ENCODE assay signal across 8 cellular contexts in genomic region chr17:49787932-49788442, GRCh38. TPM values are rescaled to one million over a fixed set of nuclear protein-coding genes. Genes with fewer than 3 reads are reported as not detected.
A peak's percentile ranks its signal among the peaks of the same experiment; 100 is the strongest.
DNase-seq lines count a peak whose midpoint lies in the region; ATAC-seq and TF ChIP-seq lines count a peak whose summit lies in the region.

No MANE protein-coding gene starts in this region.

- DNase-seq in PC-3 (no peak), mammary epithelial cell (no peak), mucosa of descending colon (peak in 1 of 3 donors; percentile 38), COR-L47 (lab: John Stamatoyannopoulos, UW) (no peak)
- no peak for DNase-seq in stimulated activated CD4-positive, alpha-beta T cell treated with anti-CD3 and anti-CD28 coated beads, Interleukin-12 subunit alpha, Interleukin-12 subunit beta, amount 100 ng/mL, for 4 hours

- H2AFZ ChIP-seq in PC-3 (ENCODE audit: low read length) (peak overlapping the region; percentile 91), mammary epithelial cell (ENCODE audit: low read depth, low read length) (peak overlapping the region; percentile 95)

- TF ChIP-seq CTCF in PC-3 (conservative IDR thresholded peaks at IDR 0.05; ENCODE audit: low read depth, low read length) (no peak), mammary epithelial cell (conservative IDR thresholded peaks at IDR 0.05 in 1 of 2, IDR thresholded peaks at IDR 0.05 in 1 of 2; ENCODE audit: extremely low read depth in 1 of 2, insufficient read depth in 1 of 2, low read depth in 1 of 2, low read length in 2 of 2) (no peak), mucosa of descending colon (IDR thresholded peaks at IDR 0.05) (no peak)

- H3K27me3 ChIP-seq in PC-3 (ENCODE audit: low read length) (no peaks in the 10 kb centered on the region), mammary epithelial cell (ENCODE audit: insufficient read depth, low read length) (no peaks in the 10 kb centered on the region)

- H3K4me2 ChIP-seq in PC-3 (ENCODE audit: low read length) (peak overlapping the region; percentile 87), mammary epithelial cell (ENCODE audit: insufficient read depth, low read depth, low read length) (peak overlapping the region; percentile 84)

- POLR2A ChIA-PET in PC-3 (lab: Charles Lee; ENCODE audit: unreplicated experiment) = interaction anchor here (0.9 to 1.3 kb wide), 3 partner anchors 24 to 268 kb away, joined by 3 to 7 read pairs (median 5); partner anchors contain the start of genes FAM117A, ITGA3 and SLC35B1

- H3K4me3 ChIP-seq in PC-3 (ENCODE audit: low read length) (peak overlapping the region; percentile 84), mammary epithelial cell (replicated peaks in 1 of 3; ENCODE audit: insufficient read depth in 1 of 3, low read depth in 2 of 3, low read length in 3 of 3) (peak overlapping the region; percentile 92 to 100 (median 99)), mucosa of descending colon (peak overlapping the region; percentile 96)

- in situ Hi-C loops in mammary epithelial cell (cut with MboI; ENCODE audit: low sequenced_read_pairs in 2 of 2) = no loop called here

- H3K79me2 ChIP-seq in PC-3 (ENCODE audit: low read length) (peaks cover 38% of the 10 kb centered on the region), mammary epithelial cell (ENCODE audit: insufficient read depth, low read length) (peaks cover 41% of the 10 kb centered on the region)

- 2% methylated on average over 16 of the region's 16 CpGs for WGBS in mammary epithelial cell (ENCODE audit: low coverage, missing lambda C conversion rate)

- peaks cover 8% of the 10 kb centered on the region for H3K4me1 ChIP-seq in ES-I3 (ENCODE audit: insufficient read depth, low read length)
- peaks cover 16% of the 10 kb centered on the region for H3K4me1 ChIP-seq in PC-3 (ENCODE audit: insufficient read depth, low read length)
- H3K4me1 ChIP-seq in mammary epithelial cell (ENCODE audit: insufficient read depth, low read length) = peaks cover 11% of the 10 kb centered on the region
- peaks cover 25% of the 10 kb centered on the region for H3K4me1 ChIP-seq in mucosa of descending colon (ENCODE audit: low read depth)

- no peaks in the 10 kb centered on the region for H3F3A ChIP-seq in PC-3 (ENCODE audit: low read length, unreplicated experiment)

- dilution Hi-C loops in mammary epithelial cell (cut with HindIII; ENCODE audit: low sequenced_read_pairs) = loop anchor here (5.0 kb wide), 1 partner anchor 81 kb away; the partner anchor contains the start of gene SLC35B1

- no peak for ATAC-seq in PC-3
- no peak for ATAC-seq in mucosa of descending colon
- ATAC-seq in HG02610 (IDR thresholded peaks at IDR 0.05; ENCODE audit: unreplicated experiment) = no peak
- no peak for ATAC-seq in GM18909 (IDR thresholded peaks at IDR 0.05; ENCODE audit: poor library complexity, unreplicated experiment)

- H3K36me3 ChIP-seq in ES-I3 (ENCODE audit: insufficient read depth, low read length) (peaks cover 24% of the 10 kb centered on the region; the same call in 1 of the 2 replicates), PC-3 (ENCODE audit: low read depth, low read length) (peaks cover 15% of the 10 kb centered on the region), mammary epithelial cell (ENCODE audit: insufficient read depth, low read length) (no peaks in the 10 kb centered on the region), mucosa of descending colon (ENCODE audit: low read depth) (no peaks in the 10 kb centered on the region)

- intact Hi-C loops in PC-3 (cut with micrococcal nuclease) = loop anchor here (1.0 kb wide), 1 partner anchor 80 kb away; no protein-coding TSS in a partner anchor
- intact Hi-C loops in mammary epithelial cell (cut with micrococcal nuclease) = loop anchor here (1.0 to 2.0 kb wide), 2 partner anchors 80 to 219 kb away; no protein-coding TSS in a partner anchor
- intact Hi-C loops in mucosa of descending colon (cut with DNase I, micrococcal nuclease) = no loop called here

- H4K20me1 ChIP-seq in PC-3 (ENCODE audit: low read length) = peaks cover 27% of the 10 kb centered on the region
- no peaks in the 10 kb centered on the region for H4K20me1 ChIP-seq in mammary epithelial cell (ENCODE audit: insufficient read depth, low read length)

- CTCF ChIA-PET in PC-3 (lab: Charles Lee) = interaction anchor here (1.4 kb wide), 1 partner anchor 24 kb away, joined by 3 read pairs; the partner anchor contains the start of gene FAM117A
- CTCF ChIA-PET in mammary epithelial cell (lab: Charles Lee; ENCODE audit: low non-redundant PET) = no interaction called here

- H3K27ac ChIP-seq in PC-3 (ENCODE audit: low read length) = peak overlapping the region; percentile 3; the same call in 1 of the 2 replicates
- H3K27ac ChIP-seq in mammary epithelial cell (ENCODE audit: insufficient read depth, low read depth, low read length) = peak overlapping the region; percentile 96

- H3K9me3 ChIP-seq in ES-I3 (ENCODE audit: control insufficient read depth, insufficient read depth, low read length) (no peaks in the 10 kb centered on the region), PC-3 (ENCODE audit: low read length) (no peaks in the 10 kb centered on the region), mammary epithelial cell (replicated peaks; ENCODE audit: insufficient read depth, low read length) (no peaks in the 10 kb centered on the region), mucosa of descending colon (no peaks in the 10 kb centered on the region)

- BruUV-seq in PC-3 (replicated peaks; lab: Mats Ljungman, UMichigan) (TSS peak; percentile 71), mammary epithelial cell (replicated peaks; lab: Mats Ljungman, UMichigan) (no TSS peak)

- peak overlapping the region; percentile 82 for H3K9ac ChIP-seq in ES-I3 (ENCODE audit: low read depth, low read length)
- peak overlapping the region; percentile 94 for H3K9ac ChIP-seq in PC-3 (ENCODE audit: low read length)
- H3K9ac ChIP-seq in mammary epithelial cell (ENCODE audit: insufficient read depth, low read length) = peak overlapping the region; percentile 97

- H3K9me2 ChIP-seq in PC-3 (replicated peaks; ENCODE audit: low read length) = no peaks in the 10 kb centered on the region

RNA-seq across cellular contexts. Expression of gene KAT7, which starts 0.5 kb away (rescaled TPM):
- total RNA-seq in PC-3 (2014; rRNA removed) (39.1 and 45.8 TPM in 2 replicates), mammary epithelial cell (10 to 100 TPM; 22.5 to 43.2 TPM), mucosa of descending colon (10 to 100 TPM; 43.7 to 73.4 (median 59.7) TPM)
- polyA plus RNA-seq in mammary epithelial cell = 15.7 TPM
- 54.0 TPM for polyA minus RNA-seq in mammary epithelial cell

RNA-seq across cellular contexts. Expression of gene FAM117A, which starts 24.1 kb away (rescaled TPM):
- total RNA-seq in PC-3 (2014; rRNA removed) = 9.7 and 16.3 TPM in 2 replicates
- total RNA-seq in mammary epithelial cell = 1 to 10 TPM; 2.8 to 5.9 TPM
- 8.8 TPM for polyA plus RNA-seq in mammary epithelial cell
- polyA minus RNA-seq in mammary epithelial cell = 14.2 TPM
- 10 to 100 TPM in 1 of 3 donors, 1 to 10 TPM in 2; 6.5 to 22.0 (median 8.8) TPM for total RNA-seq in mucosa of descending colon

RNA-seq across cellular contexts. Expression of gene TAC4, which starts 59.9 kb away (rescaled TPM):
- total RNA-seq in PC-3 (2014; rRNA removed) (not detected in 2 replicates), mammary epithelial cell (not detected), mucosa of descending colon (not detected)
- polyA plus RNA-seq in mammary epithelial cell = not detected
- not detected for polyA minus RNA-seq in mammary epithelial cell

Comparison
In these comparisons a context has a peak if more than half of its experiments do, and no peak if none do; other contexts are left out.
1. intact Hi-C loops: an anchor here in PC-3 (1.0 kb wide) and mammary epithelial cell (1.0 to 2.0 kb wide); none called in mucosa of descending colon.